ENCODE assay signal across 8 cellular contexts in the genomic region with DNA sequence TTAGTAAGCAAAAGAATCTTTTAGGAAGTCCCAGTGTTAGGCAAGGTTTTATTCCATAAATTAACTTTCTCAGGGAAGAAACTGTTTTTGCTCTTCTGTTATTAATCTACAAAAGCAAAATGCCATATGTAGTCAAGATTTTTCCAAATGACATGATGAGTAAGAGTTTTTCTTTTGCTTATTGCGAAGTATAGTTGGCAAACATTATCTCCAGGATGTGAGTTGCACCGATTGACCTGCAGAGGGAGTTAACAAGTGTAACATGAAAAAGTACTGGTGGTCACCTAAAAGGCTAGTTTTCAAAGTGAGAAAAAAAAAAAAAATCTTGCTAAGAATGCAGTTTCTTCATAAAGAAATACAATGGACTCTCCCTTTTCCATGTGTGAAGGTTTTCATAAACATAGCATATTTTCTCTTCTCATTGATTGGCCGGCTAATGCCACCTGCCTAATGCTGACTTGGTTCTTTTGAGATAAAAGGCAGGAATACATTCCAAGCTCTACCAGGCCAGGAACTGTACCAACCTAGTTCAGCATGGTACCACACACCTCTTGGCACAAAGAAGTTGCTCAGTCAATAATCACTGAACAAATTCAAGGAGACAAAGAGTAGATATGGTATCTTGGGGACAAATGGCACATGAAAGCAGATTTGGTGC.
DNase-seq lines count a peak whose midpoint lies in the region; ATAC-seq and TF ChIP-seq lines count a peak whose summit lies in the region.

No MANE protein-coding gene starts in this region.

- H3K27me3 ChIP-seq in WERI-Rb-1 (ENCODE audit: insufficient read depth, low read depth, severe bottlenecking), result peaks cover 9% of the 10 kb centered on the region

- H3K36me3 ChIP-seq in WERI-Rb-1, result no peaks in the 10 kb centered on the region

- no peak overlapping the region for H3K27ac Mint-ChIP-seq in stimulated activated memory B cell treated with anti-CD40 and anti-IgM and Interleukin-4, amounts not matched to agents 10 μg/mL and 1 μg/mL and 100 μg/mL, for 72 hours

- TF ChIP-seq CTCF in GM12872 (IDR thresholded peaks at IDR 0.05; ENCODE audit: insufficient read depth, low read depth, low read length) (peak; percentile 66), LNCAP (IDR thresholded peaks at IDR 0.05) (peak; percentile 88), WERI-Rb-1 (IDR thresholded peaks at IDR 0.05; ENCODE audit: low read depth, low read length) (peak; percentile 36; the same call in 1 of the 2 replicates)

- no peak overlapping the region for H3K4me3 Mint-ChIP-seq in stimulated activated memory B cell treated with anti-CD40 and anti-IgM and Interleukin-4, amounts not matched to agents 10 μg/mL and 1 μg/mL and 100 μg/mL, for 72 hours

- H3K36me3 Mint-ChIP-seq in stimulated activated memory B cell treated with anti-CD40 and anti-IgM and Interleukin-4, amounts not matched to agents 10 μg/mL and 1 μg/mL and 100 μg/mL, for 72 hours, result no peaks in the 10 kb centered on the region

- intact Hi-C loops in left ventricle myocardium superior (cut with micrococcal nuclease), result no loop called here

- ATAC-seq in left ventricle myocardium superior (peak; percentile 53), HG02852 (IDR thresholded peaks at IDR 0.05; ENCODE audit: unreplicated experiment) (no peak)
- ATAC-seq in stimulated activated memory B cell treated with anti-CD40 and anti-IgM and Interleukin-4, amounts not matched to agents 10 μg/mL and 1 μg/mL and 100 μg/mL, for 72 hours, result no peak

- no peaks in the 10 kb centered on the region for H3K9me3 ChIP-seq in WERI-Rb-1 (ENCODE audit: severe bottlenecking)

- no peaks in the 10 kb centered on the region for H3K4me1 Mint-ChIP-seq in stimulated activated memory B cell treated with anti-CD40 and anti-IgM and Interleukin-4, amounts not matched to agents 10 μg/mL and 1 μg/mL and 100 μg/mL, for 72 hours

- no peak overlapping the region for H3K4me3 ChIP-seq in WERI-Rb-1 (ENCODE audit: low read depth, low read length)

- H3K27me3 Mint-ChIP-seq in stimulated activated memory B cell treated with anti-CD40 and anti-IgM and Interleukin-4, amounts not matched to agents 10 μg/mL and 1 μg/mL and 100 μg/mL, for 72 hours, result peaks cover 20% of the 10 kb centered on the region

- no peaks in the 10 kb centered on the region for H3K9me3 Mint-ChIP-seq in stimulated activated memory B cell treated with anti-CD40 and anti-IgM and Interleukin-4, amounts not matched to agents 10 μg/mL and 1 μg/mL and 100 μg/mL, for 72 hours

- DNase-seq in WERI-Rb-1 (peak; percentile 11), left ventricle myocardium superior (no peak), stromal cell of bone marrow (ENCODE audit: low read depth) (peak; percentile 91), midbrain (lab: John Stamatoyannopoulos, UW) (no peak)

- no peak overlapping the region for H3K27ac ChIP-seq in WERI-Rb-1

Comparison
In these comparisons a context has a peak if more than half of its experiments do, and no peak if none do; other contexts are left out.
1. CTCF ChIP-seq: peak in every context shown above with its lines; median percentile 88 in LNCAP; 66 in GM12872; 36 in WERI-Rb-1.
2. DNase-seq: peak in WERI-Rb-1 (single experiment) and stromal cell of bone marrow (single experiment); none in left ventricle myocardium superior (single experiment) and midbrain (single experiment).